In genomic region chr7:158508802-158509385, GRCh38 we compare ENCODE assay signal across 2 cellular contexts.
A peak's percentile ranks its signal among the peaks of the same experiment; 100 is the strongest.
TF ChIP-seq lines count a peak whose summit lies in the region.

No MANE protein-coding gene starts in this region.

TF ChIP-seq in K562, 482 proteins besides CTCF, POLR2A, EP300 and RAD21 (continued from another document and continues in another):
- TF ChIP-seq, protein P1, sequence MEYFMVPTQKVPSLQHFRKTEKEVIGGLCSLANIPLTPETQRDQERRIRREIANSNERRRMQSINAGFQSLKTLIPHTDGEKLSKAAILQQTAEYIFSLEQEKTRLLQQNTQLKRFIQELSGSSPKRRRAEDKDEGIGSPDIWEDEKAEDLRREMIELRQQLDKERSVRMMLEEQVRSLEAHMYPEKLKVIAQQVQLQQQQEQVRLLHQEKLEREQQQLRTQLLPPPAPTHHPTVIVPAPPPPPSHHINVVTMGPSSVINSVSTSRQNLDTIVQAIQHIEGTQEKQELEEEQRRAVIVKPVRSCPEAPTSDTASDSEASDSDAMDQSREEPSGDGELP (CRISPR knock-in tag; IDR thresholded peaks at IDR 0.05; ENCODE audit: borderline replicate concordance), result peak; percentile 21; the same call in 1 of the 2 replicates
- TF ChIP-seq THRB (CRISPR knock-in tag; conservative IDR thresholded peaks at IDR 0.05), result no peak
- TF ChIP-seq ATF2 (CRISPR knock-in tag; IDR thresholded peaks at IDR 0.05), result no peak
- no peak for TF ChIP-seq ZBTB11 (CRISPR knock-in tag; IDR thresholded peaks at IDR 0.05)
- TF ChIP-seq MTF1 (CRISPR knock-in tag; IDR thresholded peaks at IDR 0.05; ENCODE audit: borderline replicate concordance), result no peak
- TF ChIP-seq ELK3 (CRISPR knock-in tag; IDR thresholded peaks at IDR 0.05), result no peak
- no peak for TF ChIP-seq CBX1 (IDR thresholded peaks at IDR 0.05; ENCODE audit: low read depth)
- peak; percentile 74 for TF ChIP-seq RBFOX2 (IDR thresholded peaks at IDR 0.05; ENCODE audit: low read depth, low read length)
- TF ChIP-seq, protein P2, sequence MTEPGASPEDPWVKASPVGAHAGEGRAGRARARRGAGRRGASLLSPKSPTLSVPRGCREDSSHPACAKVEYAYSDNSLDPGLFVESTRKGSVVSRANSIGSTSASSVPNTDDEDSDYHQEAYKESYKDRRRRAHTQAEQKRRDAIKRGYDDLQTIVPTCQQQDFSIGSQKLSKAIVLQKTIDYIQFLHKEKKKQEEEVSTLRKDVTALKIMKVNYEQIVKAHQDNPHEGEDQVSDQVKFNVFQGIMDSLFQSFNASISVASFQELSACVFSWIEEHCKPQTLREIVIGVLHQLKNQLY (CRISPR knock-in tag; conservative IDR thresholded peaks at IDR 0.05), result no peak
- TF ChIP-seq PHTF2 (CRISPR knock-in tag; IDR thresholded peaks at IDR 0.05), result no peak
- TF ChIP-seq HDAC3 (IDR thresholded peaks at IDR 0.05; ENCODE audit: borderline replicate concordance, partially characterized antibody), result no peak
- no peak for TF ChIP-seq JUN (IDR thresholded peaks at IDR 0.05; ENCODE audit: borderline replicate concordance, low read depth, low read length)
- no peak for TF ChIP-seq JUN (CRISPR knock-in tag; IDR thresholded peaks at IDR 0.05; ENCODE audit: borderline replicate concordance)
- TF ChIP-seq POLR2G (IDR thresholded peaks at IDR 0.05; ENCODE audit: low read depth, low read length), result peak; percentile 75
- TF ChIP-seq NR2C2 (CRISPR knock-in tag; IDR thresholded peaks at IDR 0.05), result no peak
- TF ChIP-seq NR2C2 (tag; IDR thresholded peaks at IDR 0.05), result no peak
- TF ChIP-seq RFX1 (IDR thresholded peaks at IDR 0.05), result 0 out of 2 replicates have a peak, but pooled peaks have one; percentile 11
- TF ChIP-seq ATF4 (CRISPR knock-in tag; IDR thresholded peaks at IDR 0.05), result no peak
- no peak for TF ChIP-seq ZBTB17 (CRISPR knock-in tag; IDR thresholded peaks at IDR 0.05)
- no peak for TF ChIP-seq MCM2 (IDR thresholded peaks at IDR 0.05; ENCODE audit: low read depth)

TF ChIP-seq in GM23338, 12 proteins besides CTCF, POLR2A, EP300 and RAD21 (continued from another document):
- TF ChIP-seq, protein P3, sequence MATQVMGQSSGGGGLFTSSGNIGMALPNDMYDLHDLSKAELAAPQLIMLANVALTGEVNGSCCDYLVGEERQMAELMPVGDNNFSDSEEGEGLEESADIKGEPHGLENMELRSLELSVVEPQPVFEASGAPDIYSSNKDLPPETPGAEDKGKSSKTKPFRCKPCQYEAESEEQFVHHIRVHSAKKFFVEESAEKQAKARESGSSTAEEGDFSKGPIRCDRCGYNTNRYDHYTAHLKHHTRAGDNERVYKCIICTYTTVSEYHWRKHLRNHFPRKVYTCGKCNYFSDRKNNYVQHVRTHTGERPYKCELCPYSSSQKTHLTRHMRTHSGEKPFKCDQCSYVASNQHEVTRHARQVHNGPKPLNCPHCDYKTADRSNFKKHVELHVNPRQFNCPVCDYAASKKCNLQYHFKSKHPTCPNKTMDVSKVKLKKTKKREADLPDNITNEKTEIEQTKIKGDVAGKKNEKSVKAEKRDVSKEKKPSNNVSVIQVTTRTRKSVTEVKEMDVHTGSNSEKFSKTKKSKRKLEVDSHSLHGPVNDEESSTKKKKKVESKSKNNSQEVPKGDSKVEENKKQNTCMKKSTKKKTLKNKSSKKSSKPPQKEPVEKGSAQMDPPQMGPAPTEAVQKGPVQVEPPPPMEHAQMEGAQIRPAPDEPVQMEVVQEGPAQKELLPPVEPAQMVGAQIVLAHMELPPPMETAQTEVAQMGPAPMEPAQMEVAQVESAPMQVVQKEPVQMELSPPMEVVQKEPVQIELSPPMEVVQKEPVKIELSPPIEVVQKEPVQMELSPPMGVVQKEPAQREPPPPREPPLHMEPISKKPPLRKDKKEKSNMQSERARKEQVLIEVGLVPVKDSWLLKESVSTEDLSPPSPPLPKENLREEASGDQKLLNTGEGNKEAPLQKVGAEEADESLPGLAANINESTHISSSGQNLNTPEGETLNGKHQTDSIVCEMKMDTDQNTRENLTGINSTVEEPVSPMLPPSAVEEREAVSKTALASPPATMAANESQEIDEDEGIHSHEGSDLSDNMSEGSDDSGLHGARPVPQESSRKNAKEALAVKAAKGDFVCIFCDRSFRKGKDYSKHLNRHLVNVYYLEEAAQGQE (IDR thresholded peaks at IDR 0.05; ENCODE audit: unreplicated experiment), result no peak
- TF ChIP-seq POLR2AphosphoS5 (IDR thresholded peaks at IDR 0.05; ENCODE audit: low read depth), result no peak
- no peak for TF ChIP-seq EZH2phosphoT487 (IDR thresholded peaks at IDR 0.05; ENCODE audit: unreplicated experiment)
- TF ChIP-seq CREB1 (CRISPR knock-in tag; IDR thresholded peaks at IDR 0.05; ENCODE audit: low read depth), result no peak
- no peak for TF ChIP-seq EZH2 (IDR thresholded peaks at IDR 0.05; ENCODE audit: low read depth, unreplicated experiment)
- TF ChIP-seq ZNF114 (CRISPR knock-in tag; IDR thresholded peaks at IDR 0.05), result no peak
- TF ChIP-seq ZNF331 (CRISPR knock-in tag; IDR thresholded peaks at IDR 0.05; ENCODE audit: low read depth), result no peak
- TF ChIP-seq ZNF462 (CRISPR knock-in tag; IDR thresholded peaks at IDR 0.05), result no peak
- no peak for TF ChIP-seq JUNB (IDR thresholded peaks at IDR 0.05; ENCODE audit: unreplicated experiment)
- TF ChIP-seq NANOG (IDR thresholded peaks at IDR 0.05; ENCODE audit: borderline replicate concordance), result no peak
